2 cellular contexts compared by ENCODE assay signal in genomic region chr19:4120933-4121612, GRCh38.
TF ChIP-seq lines count a peak whose summit lies in the region.

No MANE protein-coding gene starts in this region.

TF ChIP-seq in SK-N-SH, 30 proteins besides CTCF, POLR2A, EP300 and RAD21 (continued from another document):
- TF ChIP-seq PBX3 (IDR thresholded peaks at IDR 0.05) = no peak
- TF ChIP-seq TCF12 (IDR thresholded peaks at IDR 0.05) = no peak
- no peak for TF ChIP-seq GATA2 (CRISPR knock-in tag; IDR thresholded peaks at IDR 0.05)
- TF ChIP-seq USF2 (IDR thresholded peaks at IDR 0.05; ENCODE audit: borderline replicate concordance, low read depth, low read length) = no peak
- no peak for TF ChIP-seq SMC3 (IDR thresholded peaks at IDR 0.05; ENCODE audit: low read depth, low read length)
- TF ChIP-seq FOXJ3 (CRISPR knock-in tag; IDR thresholded peaks at IDR 0.05) = no peak
- TF ChIP-seq MAX (IDR thresholded peaks at IDR 0.05; ENCODE audit: low read depth) = no peak
- TF ChIP-seq RXRA (IDR thresholded peaks at IDR 0.05; ENCODE audit: borderline replicate concordance, low read depth) = no peak
- TF ChIP-seq RFX5 (IDR thresholded peaks at IDR 0.05; ENCODE audit: low read length) = no peak
- no peak for TF ChIP-seq MEF2A (IDR thresholded peaks at IDR 0.05; ENCODE audit: borderline replicate concordance, low read depth)

TF ChIP-seq in SK-N-SH treated with all-trans-retinoic acid at 6 μM for 48 hours, 23 proteins besides CTCF, POLR2A, EP300 and RAD21 (continued from another document):
- no peak for TF ChIP-seq ZFP30 (CRISPR knock-in tag; IDR thresholded peaks at IDR 0.05)
- TF ChIP-seq POU6F1 (CRISPR knock-in tag; IDR thresholded peaks at IDR 0.05; ENCODE audit: borderline replicate concordance, low read depth) = no peak
